Comparison of ENCODE assay signal across 1 cellular context in the genomic region with DNA sequence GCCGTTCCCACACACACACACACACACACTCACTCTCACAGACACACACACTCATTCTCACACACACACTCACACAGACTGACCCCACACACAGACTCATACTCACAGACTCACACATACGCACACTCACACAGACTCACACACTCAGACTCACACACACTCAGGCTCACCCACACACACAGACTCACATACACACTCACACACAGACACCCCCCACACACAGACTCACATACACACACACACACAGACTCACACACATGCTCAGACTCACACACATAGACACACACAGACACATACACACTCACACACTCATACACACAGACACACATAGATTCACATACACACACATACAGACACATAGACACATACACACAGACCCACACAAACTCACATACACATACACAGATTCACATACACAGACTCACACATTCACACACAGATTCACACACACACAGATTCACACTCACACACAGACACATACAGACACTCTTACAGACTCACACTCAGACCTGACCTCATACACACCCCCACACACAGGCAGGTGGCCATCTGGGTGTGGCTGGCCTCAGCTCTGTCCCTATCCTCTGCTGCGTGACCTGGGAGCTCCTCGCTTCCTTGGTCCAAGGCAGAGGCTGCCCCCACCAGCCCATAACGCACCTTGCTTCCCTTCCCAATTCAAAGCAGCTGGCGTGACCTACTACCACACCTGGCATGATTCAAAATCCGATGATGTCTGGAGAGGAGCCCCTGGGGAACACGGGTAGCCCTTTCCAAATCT.
TF ChIP-seq lines count a peak whose summit lies in the region.

No MANE protein-coding gene starts in this region.

TF ChIP-seq in HepG2, 621 proteins besides CTCF, POLR2A, EP300 and RAD21:
- no peak for TF ChIP-seq ZNF263 (CRISPR knock-in tag; IDR thresholded peaks at IDR 0.05)
- no peak for TF ChIP-seq RBM22 (optimal IDR thresholded peaks at IDR 0.05; ENCODE audit: low read length)
- TF ChIP-seq LCORL (IDR thresholded peaks at IDR 0.05): no peak
- no peak for TF ChIP-seq LCORL (CRISPR knock-in tag; IDR thresholded peaks at IDR 0.05)
- TF ChIP-seq, protein P1, sequence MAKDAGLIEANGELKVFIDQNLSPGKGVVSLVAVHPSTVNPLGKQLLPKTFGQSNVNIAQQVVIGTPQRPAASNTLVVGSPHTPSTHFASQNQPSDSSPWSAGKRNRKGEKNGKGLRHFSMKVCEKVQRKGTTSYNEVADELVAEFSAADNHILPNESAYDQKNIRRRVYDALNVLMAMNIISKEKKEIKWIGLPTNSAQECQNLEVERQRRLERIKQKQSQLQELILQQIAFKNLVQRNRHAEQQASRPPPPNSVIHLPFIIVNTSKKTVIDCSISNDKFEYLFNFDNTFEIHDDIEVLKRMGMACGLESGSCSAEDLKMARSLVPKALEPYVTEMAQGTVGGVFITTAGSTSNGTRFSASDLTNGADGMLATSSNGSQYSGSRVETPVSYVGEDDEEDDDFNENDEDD (CRISPR knock-in tag; IDR thresholded peaks at IDR 0.05; ENCODE audit: borderline replicate concordance): no peak
- TF ChIP-seq, protein P2, sequence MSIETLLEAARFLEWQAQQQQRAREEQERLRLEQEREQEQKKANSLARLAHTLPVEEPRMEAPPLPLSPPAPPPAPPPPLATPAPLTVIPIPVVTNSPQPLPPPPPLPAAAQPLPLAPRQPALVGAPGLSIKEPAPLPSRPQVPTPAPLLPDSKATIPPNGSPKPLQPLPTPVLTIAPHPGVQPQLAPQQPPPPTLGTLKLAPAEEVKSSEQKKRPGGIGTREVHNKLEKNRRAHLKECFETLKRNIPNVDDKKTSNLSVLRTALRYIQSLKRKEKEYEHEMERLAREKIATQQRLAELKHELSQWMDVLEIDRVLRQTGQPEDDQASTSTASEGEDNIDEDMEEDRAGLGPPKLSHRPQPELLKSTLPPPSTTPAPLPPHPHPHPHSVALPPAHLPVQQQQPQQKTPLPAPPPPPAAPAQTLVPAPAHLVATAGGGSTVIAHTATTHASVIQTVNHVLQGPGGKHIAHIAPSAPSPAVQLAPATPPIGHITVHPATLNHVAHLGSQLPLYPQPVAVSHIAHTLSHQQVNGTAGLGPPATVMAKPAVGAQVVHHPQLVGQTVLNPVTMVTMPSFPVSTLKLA (IDR thresholded peaks at IDR 0.05): no peak
- TF ChIP-seq BCL6 (CRISPR knock-in tag; IDR thresholded peaks at IDR 0.05): no peak
- no peak for TF ChIP-seq CBX1 (IDR thresholded peaks at IDR 0.05; ENCODE audit: low read depth)
- TF ChIP-seq, protein P3, sequence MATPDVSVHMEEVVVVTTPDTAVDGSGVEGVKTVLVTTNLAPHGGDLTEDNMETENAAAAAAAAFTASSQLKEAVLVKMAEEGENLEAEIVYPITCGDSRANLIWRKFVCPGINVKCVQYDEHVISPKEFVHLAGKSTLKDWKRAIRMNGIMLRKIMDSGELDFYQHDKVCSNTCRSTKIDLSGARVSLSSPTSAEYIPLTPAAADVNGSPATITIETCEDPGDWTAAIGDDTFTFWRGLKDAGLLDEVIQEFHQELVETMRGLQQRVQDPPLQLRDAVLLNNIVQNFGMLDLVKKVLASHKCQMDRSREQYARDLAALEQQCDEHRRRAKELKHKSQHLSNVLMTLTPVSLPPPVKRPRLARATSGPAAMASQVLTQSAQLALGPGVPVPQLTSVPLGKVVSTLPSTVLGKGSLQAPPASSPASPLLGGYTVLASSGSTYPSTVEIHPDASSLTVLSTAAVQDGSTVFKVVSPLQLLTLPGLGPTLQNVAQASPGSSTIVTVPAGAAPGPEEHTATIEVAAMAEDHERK (CRISPR knock-in tag; IDR thresholded peaks at IDR 0.05; ENCODE audit: low read depth): no peak
- TF ChIP-seq, protein P4, sequence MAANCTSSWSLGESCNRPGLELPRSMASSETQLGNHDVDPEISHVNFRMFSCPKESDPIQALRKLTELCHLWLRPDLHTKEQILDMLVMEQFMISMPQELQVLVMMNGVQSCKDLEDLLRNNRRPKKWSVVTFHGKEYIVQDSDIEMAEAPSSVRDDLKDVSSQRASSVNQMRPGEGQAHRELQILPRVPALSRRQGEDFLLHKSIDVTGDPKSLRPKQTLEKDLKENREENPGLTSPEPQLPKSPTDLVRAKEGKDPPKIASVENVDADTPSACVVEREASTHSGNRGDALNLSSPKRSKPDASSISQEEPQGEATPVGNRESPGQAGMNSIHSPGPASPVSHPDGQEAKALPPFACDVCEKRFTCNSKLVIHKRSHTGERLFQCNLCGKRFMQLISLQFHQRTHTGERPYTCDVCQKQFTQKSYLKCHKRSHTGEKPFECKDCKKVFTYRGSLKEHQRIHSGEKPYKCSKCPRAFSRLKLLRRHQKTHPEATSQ (CRISPR knock-in tag; IDR thresholded peaks at IDR 0.05; ENCODE audit: borderline replicate concordance): no peak
- TF ChIP-seq NBN (conservative IDR thresholded peaks at IDR 0.05): no peak
- TF ChIP-seq ZC3H4 (CRISPR knock-in tag; IDR thresholded peaks at IDR 0.05; ENCODE audit: borderline replicate concordance): no peak
- TF ChIP-seq SP1 (IDR thresholded peaks at IDR 0.05): no peak
- no peak for TF ChIP-seq SP1 (CRISPR knock-in tag; IDR thresholded peaks at IDR 0.05)
- no peak for TF ChIP-seq MAFK (conservative IDR thresholded peaks at IDR 0.05 in 1 of 2, IDR thresholded peaks at IDR 0.05 in 1 of 2; ENCODE audit: low read length in 2 of 2)
- no peak for TF ChIP-seq ZNF766 (CRISPR knock-in tag; IDR thresholded peaks at IDR 0.05; ENCODE audit: borderline replicate concordance)
- TF ChIP-seq MYNN (CRISPR knock-in tag; IDR thresholded peaks at IDR 0.05; ENCODE audit: low read depth): no peak
- TF ChIP-seq SOX13 (IDR thresholded peaks at IDR 0.05): no peak
- no peak for TF ChIP-seq SOX13 (CRISPR knock-in tag; conservative IDR thresholded peaks at IDR 0.05 in 1 of 2, IDR thresholded peaks at IDR 0.05 in 1 of 2)
- no peak for TF ChIP-seq SIN3A (IDR thresholded peaks at IDR 0.05; ENCODE audit: borderline replicate concordance, low read depth, low read length)
- TF ChIP-seq NFKB2 (CRISPR knock-in tag; IDR thresholded peaks at IDR 0.05; ENCODE audit: borderline replicate concordance): no peak
- TF ChIP-seq KDM3A (CRISPR knock-in tag; IDR thresholded peaks at IDR 0.05; ENCODE audit: low read depth): no peak
- TF ChIP-seq ZNF775 (CRISPR knock-in tag; IDR thresholded peaks at IDR 0.05; ENCODE audit: borderline replicate concordance): no peak
